Comparison of ENCODE assay signal across 22 cellular contexts in genomic region chr1:30716646-30717045, GRCh38. TPM values are rescaled to one million over a fixed set of nuclear protein-coding genes. Genes with fewer than 3 reads are reported as not detected.
DNase-seq lines count a peak whose midpoint lies in the region; ATAC-seq and TF ChIP-seq lines count a peak whose summit lies in the region.
"Had no signal": no experiment of that assay in that cellular context is flagged by ENCODE, and none has a peak within 500 bp of the region (broad histone marks: within the 10 kb centered on the region; RNA-seq: fewer than 3 reads in every experiment).

No MANE protein-coding gene starts in this region.

- no peak overlapping the region for H3K27ac Mint-ChIP-seq in activated CD8-positive, alpha-beta T cell treated with anti-CD3 and anti-CD28 coated beads, Interleukin-2, amount 10 ng/mL, durations not matched to agents 7 days and 5 days
- peak overlapping the region in 5 of 6 donors; percentile 83 to 92 (median 87) for H3K27ac Mint-ChIP-seq in immature natural killer cell

- H3K36me3 ChIP-seq in left ventricle myocardium inferior: no peaks in the 10 kb centered on the region
- no peaks in the 10 kb centered on the region for H3K36me3 ChIP-seq in transverse colon
- H3K36me3 ChIP-seq: cardiac muscle cell, lower lobe of right lung, upper lobe of right lung had no signal

- no peak for TF ChIP-seq POLR2A in transverse colon (IDR thresholded peaks at IDR 0.05)

- H3K4me3 ChIP-seq in left ventricle myocardium inferior (no peak overlapping the region), transverse colon (no peak overlapping the region)
- H3K4me3 ChIP-seq: cardiac muscle cell, lower lobe of right lung, upper lobe of right lung had no signal

- ATAC-seq in Right ventricle myocardium inferior (no peak), omental fat pad (ENCODE audit: low FRiP score) (no peak), GM21529 (IDR thresholded peaks at IDR 0.05; ENCODE audit: unreplicated experiment) (no peak)
- no peak for ATAC-seq in activated CD8-positive, alpha-beta T cell treated with anti-CD3 and anti-CD28 coated beads, Interleukin-2, amount 10 ng/mL, durations not matched to agents 7 days and 5 days
- ATAC-seq: foreskin keratinocyte, lower lobe of right lung, upper lobe of right lung had no signal

- H3K27ac ChIP-seq in left ventricle myocardium inferior (replicated peaks): no peak overlapping the region
- H3K27ac ChIP-seq in substantia nigra (ENCODE audit: low read depth, low read length, poor library complexity, severe bottlenecking): peak overlapping the region; percentile 52
- H3K27ac ChIP-seq in transverse colon: no peak overlapping the region
- H3K27ac ChIP-seq: foreskin keratinocyte, lower lobe of right lung, upper lobe of right lung had no signal

- H3K4me1 ChIP-seq in left ventricle myocardium inferior (peaks cover 10% of the 10 kb centered on the region), transverse colon (peaks cover 5 to 15% (median 10%) of the 10 kb centered on the region in 4 donors)
- H3K4me1 ChIP-seq: foreskin keratinocyte had no signal

- TF ChIP-seq CTCF in left ventricle myocardium inferior (IDR thresholded peaks at IDR 0.05; ENCODE audit: borderline replicate concordance) (no peak), transverse colon (IDR thresholded peaks at IDR 0.05) (no peak), omental fat pad (IDR thresholded peaks at IDR 0.05) (no peak)

- H3K4me3 Mint-ChIP-seq in activated CD8-positive, alpha-beta T cell treated with anti-CD3 and anti-CD28 coated beads, Interleukin-2, amount 10 ng/mL, durations not matched to agents 7 days and 5 days: peak overlapping the region; percentile 6
- peak overlapping the region; percentile 24 to 75 (median 41) for H3K4me3 Mint-ChIP-seq in immature natural killer cell
- H3K4me3 Mint-ChIP-seq: dendritic cell treated with granulocyte-macrophage colony-stimulating factor and Interleukin-4, amounts not matched to agents 40 ng/mL and 50 ng/mL, for 4 days had no signal

- peaks cover 4% of the 10 kb centered on the region for H3K36me3 Mint-ChIP-seq in activated CD8-positive, alpha-beta T cell treated with anti-CD3 and anti-CD28 coated beads, Interleukin-2, amount 10 ng/mL, durations not matched to agents 7 days and 5 days (ENCODE audit: low read depth)
- no peaks in the 10 kb centered on the region for H3K36me3 Mint-ChIP-seq in immature natural killer cell

- peaks cover 13% of the 10 kb centered on the region for H3K9me3 ChIP-seq in left ventricle myocardium inferior (replicated peaks)
- H3K9me3 ChIP-seq in transverse colon: peaks cover 0 to 4% of the 10 kb centered on the region in 2 donors

- in situ Hi-C loops in transverse colon (cut with MboI; ENCODE audit: low pct_ligation_motif_present in 1 of 4, low pct_unique_long_range_greater_than_20kb in 1 of 4, low sequenced_read_pairs in 3 of 4): loop anchor here in 3 of 4 donors (10.0 to 25.0 kb wide), 3 partner anchors 198 to 1482 kb away; partner anchors contain the start of genes MECR (in 3 of the 3) and PTPRU (in 3 of the 3)

- CTCF ChIA-PET in activated CD8-positive, alpha-beta T cell treated with anti-CD3 and anti-CD28 coated beads, Interleukin-2, amount 10 ng/mL, durations not matched to agents 7 days and 5 days (lab: Charles Lee): interaction anchor here (2.2 kb wide), 1 partner anchor 63 kb away, joined by 11 read pairs; no protein-coding TSS in a partner anchor

- intact Hi-C loops in Right ventricle myocardium inferior (cut with DNase I): no loop called here
- intact Hi-C loops in left ventricle myocardium inferior (cut with micrococcal nuclease): no loop called here
- intact Hi-C loops in transverse colon (cut with DNase I; ENCODE audit: low total_unique reads): no loop called here

- DNase-seq in Right ventricle myocardium inferior (ENCODE audit: missing footprints): peak; percentile 64
- no peak for DNase-seq in left ventricle myocardium inferior
- DNase-seq in activated CD8-positive, alpha-beta T cell treated with anti-CD3 and anti-CD28 coated beads, Interleukin-2, amount 10 ng/mL, durations not matched to agents 7 days and 5 days: no peak
- no peak for DNase-seq in immature natural killer cell
- no peak for DNase-seq in substantia nigra (lab: John Stamatoyannopoulos, UW)
- DNase-seq in transverse colon: no peak
- no peak for DNase-seq in omental fat pad (ENCODE audit: low spot score)
- DNase-seq: COR-L47; foreskin keratinocyte; hippocampal formation; IMR-90; islet precursor cell; lower lobe of right lung; NCI-H1436; SHP77; stimulated activated CD4-positive, alpha-beta T cell treated with anti-CD3 and anti-CD28 coated beads, Interleukin-1b, Interleukin-23, amount 100 ng/mL, for 48 hours; stimulated activated naive CD4-positive, alpha-beta T cell treated with Interleukin-2 at 50 U/mL for 16 hours; upper lobe of right lung had no signal

- POLR2A ChIA-PET in activated CD8-positive, alpha-beta T cell treated with anti-CD3 and anti-CD28 coated beads, Interleukin-2, amount 10 ng/mL, durations not matched to agents 7 days and 5 days (lab: Charles Lee): no interaction called here

- H3K4me1 Mint-ChIP-seq in activated CD8-positive, alpha-beta T cell treated with anti-CD3 and anti-CD28 coated beads, Interleukin-2, amount 10 ng/mL, durations not matched to agents 7 days and 5 days (ENCODE audit: low read depth): peaks cover 24% of the 10 kb centered on the region
- H3K4me1 Mint-ChIP-seq in immature natural killer cell: peaks cover 11 to 23% of the 10 kb centered on the region in 2 donors

- WGBS in transverse colon (ENCODE audit: low coverage in 1 of 2), 2 donors: 98% methylated on average over 8 of the region's 8 CpGs; no CpG with 5 or more reads in 1 of the 2 donors

- H3K9me3 Mint-ChIP-seq in activated CD8-positive, alpha-beta T cell treated with anti-CD3 and anti-CD28 coated beads, Interleukin-2, amount 10 ng/mL, durations not matched to agents 7 days and 5 days (ENCODE audit: insufficient read depth): peaks cover 5% of the 10 kb centered on the region
- H3K9me3 Mint-ChIP-seq in immature natural killer cell: no peaks in the 10 kb centered on the region

- peaks cover 6% of the 10 kb centered on the region for H3K27me3 Mint-ChIP-seq in activated CD8-positive, alpha-beta T cell treated with anti-CD3 and anti-CD28 coated beads, Interleukin-2, amount 10 ng/mL, durations not matched to agents 7 days and 5 days (ENCODE audit: low read depth)
- peaks cover 12 to 23% (median 15%) of the 10 kb centered on the region in 3 donors for H3K27me3 Mint-ChIP-seq in immature natural killer cell (ENCODE audit: low read depth in 3 of 3)

- no peaks in the 10 kb centered on the region for H3K27me3 ChIP-seq in left ventricle myocardium inferior (ENCODE audit: low read depth)
- no peaks in the 10 kb centered on the region for H3K27me3 ChIP-seq in transverse colon
- H3K27me3 ChIP-seq: cardiac muscle cell, upper lobe of right lung had no signal

- no peak for TF ChIP-seq EP300 in transverse colon (IDR thresholded peaks at IDR 0.05; ENCODE audit: low read depth)

RNA-seq across cellular contexts. Expression of gene MATN1, which starts 6.7 kb away (rescaled TPM):
- total RNA-seq in Right ventricle myocardium inferior: not detected
- total RNA-seq in left ventricle myocardium inferior: not detected
- total RNA-seq in activated CD8-positive, alpha-beta T cell treated with anti-CD3 and anti-CD28 coated beads, Interleukin-2, amount 10 ng/mL, durations not matched to agents 7 days and 5 days: not detected
- polyA plus RNA-seq in immature natural killer cell: not detected
- total RNA-seq in transverse colon: not detected
- total RNA-seq in omental fat pad: under 1 TPM in 2 of 4 donors, not detected in 2; 0.28 to 0.84 TPM
- total RNA-seq: IMR-90, lower lobe of right lung, M059J, upper lobe of right lung had no signal
- polyA plus RNA-seq: foreskin keratinocyte had no signal

RNA-seq across cellular contexts. Expression of gene LAPTM5, which starts 40.9 kb away (rescaled TPM):
- total RNA-seq in Right ventricle myocardium inferior: 31.5 TPM
- 18.8 TPM for total RNA-seq in left ventricle myocardium inferior
- total RNA-seq in activated CD8-positive, alpha-beta T cell treated with anti-CD3 and anti-CD28 coated beads, Interleukin-2, amount 10 ng/mL, durations not matched to agents 7 days and 5 days: 100 to 1,000 TPM; 407 to 413 TPM
- 100 to 1,000 TPM; 464 to 744 (median 541) TPM for polyA plus RNA-seq in immature natural killer cell
- total RNA-seq in transverse colon: 10 to 100 TPM in 3 of 4 donors, 1 to 10 TPM in 1; 5.2 to 66.6 (median 34.5) TPM
- total RNA-seq in omental fat pad: 100 to 1,000 TPM in 3 of 4 donors, 10 to 100 TPM in 1; 87.4 to 327 (median 154) TPM
- total RNA-seq: foreskin keratinocyte, IMR-90 had no signal
